8 cellular contexts compared by ENCODE assay signal in genomic region chr3:187919018-187919417, GRCh38.
A peak's percentile ranks its signal among the peaks of the same experiment; 100 is the strongest.
DNase-seq lines count a peak whose midpoint lies in the region; ATAC-seq and TF ChIP-seq lines count a peak whose summit lies in the region.

No MANE protein-coding gene starts in this region.

- POLR2A ChIA-PET in A673 (lab: Charles Lee; ENCODE audit: low non-redundant PET) = no interaction called here

- H3K4me1 Mint-ChIP-seq in CD14-positive monocyte (peaks cover 73% of the 10 kb centered on the region), IgD-negative memory B cell (peaks cover 22 to 29% (median 23%) of the 10 kb centered on the region in 3 donors)

- H3K27me3 ChIP-seq in A673 (replicated peaks; ENCODE audit: insufficient read depth, low read depth, low read length, poor library complexity) = no peaks in the 10 kb centered on the region

- peaks cover 0 to 3% of the 10 kb centered on the region in 2 donors for H3K36me3 Mint-ChIP-seq in CD14-positive monocyte
- no peaks in the 10 kb centered on the region for H3K36me3 Mint-ChIP-seq in IgD-negative memory B cell

- peak overlapping the region; percentile 94 to 98 (median 95) for H3K27ac Mint-ChIP-seq in CD14-positive monocyte
- peak overlapping the region in 2 of 3 donors; percentile 20 to 49 for H3K27ac Mint-ChIP-seq in IgD-negative memory B cell

- H3K9me3 Mint-ChIP-seq in CD14-positive monocyte (peaks cover 0 to 4% (median 2%) of the 10 kb centered on the region in 7 donors), IgD-negative memory B cell (no peaks in the 10 kb centered on the region)

- ATAC-seq in GM21423 (IDR thresholded peaks at IDR 0.05; ENCODE audit: unreplicated experiment) = peak; percentile 95

- CTCF ChIA-PET in A673 (lab: Charles Lee) = no interaction called here

- no peaks in the 10 kb centered on the region for H3K36me3 ChIP-seq in A673 (ENCODE audit: insufficient read depth, low read length, poor library complexity, severe bottlenecking)

- intact Hi-C loops in CD14-positive monocyte (cut with micrococcal nuclease) (loop anchor here (5.0 kb wide), 5 partner anchors 48 to 177 kb away; partner anchors contain the start of gene BCL6 (in 1 of the 2)), A673 (cut with micrococcal nuclease; ENCODE audit: unreplicated experiment) (no loop called here)

- no peaks in the 10 kb centered on the region for H3K27me3 Mint-ChIP-seq in CD14-positive monocyte (ENCODE audit: low read depth in 3 of 3)
- H3K27me3 Mint-ChIP-seq in IgD-negative memory B cell = peaks cover 32% of the 10 kb centered on the region

- H3K4me3 Mint-ChIP-seq in CD14-positive monocyte = peak overlapping the region; percentile 63 to 75
- peak overlapping the region; percentile 36 to 79 (median 74) for H3K4me3 Mint-ChIP-seq in IgD-negative memory B cell

- no peak overlapping the region for H3K4me3 ChIP-seq in A673 (ENCODE audit: low read depth, low read length, poor library complexity, severe bottlenecking)

- no peaks in the 10 kb centered on the region for H3K9me3 ChIP-seq in A673 (ENCODE audit: low read depth, low read length, poor library complexity, severe bottlenecking)

- no TSS peak for BruUV-seq in A673 (replicated peaks; lab: Mats Ljungman, UMichigan)

- TF ChIP-seq CTCF in CD14-positive monocyte (IDR thresholded peaks at IDR 0.05) (no peak), A673 (conservative IDR thresholded peaks at IDR 0.05; ENCODE audit: low read depth, low read length) (no peak)

- no peak overlapping the region for H3K27ac ChIP-seq in A673 (ENCODE audit: low read depth, low read length, poor library complexity, severe bottlenecking)

- no peaks in the 10 kb centered on the region for H3K4me1 ChIP-seq in A673 (ENCODE audit: insufficient read depth, low read length, poor library complexity, severe bottlenecking)

- DNase-seq in CD14-positive monocyte (ENCODE audit: low spot score) (peak; percentile 73), activated T-cell treated with anti-CD3 and anti-CD28 coated beads for 48 hours (ENCODE audit: low read depth) (peak; percentile 43), pons (ENCODE audit: low spot score) (no peak), hypothalamus (lab: John Stamatoyannopoulos, UW) (no peak), A673 (ENCODE audit: low spot score) (no peak)
- peak; percentile 40 to 50 (median 48) for DNase-seq in stimulated activated CD4-positive, alpha-beta T cell treated with anti-CD3 and anti-CD28 coated beads, Interleukin-12 subunit alpha, Interleukin-12 subunit beta, amount 100 ng/mL, for 48 hours (ENCODE audit: low read depth in 2 of 3, low spot score in 1 of 3)

Comparison
In these comparisons a context has a peak if more than half of its experiments do, and no peak if none do; other contexts are left out.
1. DNase-seq: peak in CD14-positive monocyte (single experiment), activated T-cell treated with anti-CD3 and anti-CD28 coated beads for 48 hours (single experiment) and stimulated activated CD4-positive, alpha-beta T cell treated with anti-CD3 and anti-CD28 coated beads, Interleukin-12 subunit alpha, Interleukin-12 subunit beta, amount 100 ng/mL, for 48 hours (3 of 3); none in pons (single experiment), hypothalamus (0 of 51) and A673 (single experiment).